ENCODE assay signal across 8 cellular contexts in the genomic region with DNA sequence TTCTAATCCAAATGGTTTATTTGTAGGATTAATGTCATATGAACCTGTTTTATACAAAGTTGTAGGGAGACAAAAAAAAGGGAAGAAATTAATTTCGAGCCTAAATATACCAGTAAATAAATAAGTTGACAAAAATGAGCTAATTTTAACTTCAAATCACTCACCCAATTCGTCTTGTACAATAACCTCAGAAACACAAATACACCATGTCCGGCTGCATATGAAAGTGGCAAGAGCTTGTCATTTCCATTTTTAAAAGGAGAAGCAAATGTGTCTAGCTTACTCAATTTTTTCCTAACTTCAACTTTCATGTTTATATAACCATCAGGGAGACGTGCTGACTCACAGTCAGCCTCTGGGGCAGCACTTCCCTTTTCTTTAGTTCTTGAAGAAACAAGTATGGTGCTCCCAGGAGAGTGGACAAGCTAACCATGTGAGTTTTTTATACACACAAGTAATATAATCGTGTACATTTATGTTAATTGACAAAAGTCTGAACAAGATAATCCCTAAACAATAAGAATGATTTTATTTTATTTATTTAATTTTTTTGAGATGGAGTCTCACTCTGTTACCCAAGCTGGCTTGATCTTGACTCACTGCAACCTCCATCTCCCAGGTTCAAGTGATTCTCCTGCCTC. TPM values are rescaled to one million over a fixed set of nuclear protein-coding genes. Genes with fewer than 3 reads are reported as not detected.
DNase-seq lines count a peak whose midpoint lies in the region; ATAC-seq and TF ChIP-seq lines count a peak whose summit lies in the region.

No MANE protein-coding gene starts in this region.

- H3K27ac ChIP-seq in RWPE1 (no peak overlapping the region), fibroblast of lung (ENCODE audit: insufficient read depth, low read length) (peak overlapping the region; percentile 34)

- peak; percentile 58 for DNase-seq in A172 (ENCODE audit: low spot score)
- peak; percentile 42 for DNase-seq in RWPE1 (ENCODE audit: low spot score)
- peak; percentile 88 to 94 for DNase-seq in fibroblast of lung (ENCODE audit: low read depth in 2 of 2)
- DNase-seq in putamen (ENCODE audit: low spot score) = peak; percentile 58
- DNase-seq in cerebellar cortex (ENCODE audit: low spot score) = no peak
- DNase-seq in iPS-NIHi11 (ENCODE audit: low spot score) = no peak

- H3K9me3 ChIP-seq in fibroblast of lung (ENCODE audit: control insufficient read depth, insufficient read depth, low read depth, low read length) = no peaks in the 10 kb centered on the region

- H2AFZ ChIP-seq in fibroblast of lung (ENCODE audit: low read length) = no peak overlapping the region

- no peak overlapping the region for H3K9ac ChIP-seq in fibroblast of lung (ENCODE audit: insufficient read depth, low read length)

- POLR2A ChIA-PET in RWPE1 (lab: Yijun Ruan, JAX; ENCODE audit: low non-redundant PET) = no interaction called here

- peaks cover 3% of the 10 kb centered on the region for H3K4me1 ChIP-seq in fibroblast of lung (ENCODE audit: control insufficient read depth, extremely low read depth, insufficient read depth, low read length)

- ATAC-seq in GM18520 (IDR thresholded peaks at IDR 0.05; ENCODE audit: unreplicated experiment) = peak; percentile 81
- ATAC-seq in HG03025 (IDR thresholded peaks at IDR 0.05; ENCODE audit: low FRiP score, unreplicated experiment) = peak; percentile 92

- TF ChIP-seq CTCF in RWPE1 (conservative IDR thresholded peaks at IDR 0.05; ENCODE audit: low read depth) = no peak
- no peak for TF ChIP-seq CTCF in fibroblast of lung (conservative IDR thresholded peaks at IDR 0.05 in 1 of 2, IDR thresholded peaks at IDR 0.05 in 1 of 2; ENCODE audit: low read depth in 1 of 2, low read length in 2 of 2)

- no peaks in the 10 kb centered on the region for H3K27me3 ChIP-seq in fibroblast of lung (ENCODE audit: control insufficient read depth, insufficient read depth, low read length)

- peak overlapping the region; percentile 61 for H3K4me2 ChIP-seq in fibroblast of lung (ENCODE audit: extremely low read depth, insufficient read depth, low read length)

- H3K36me3 ChIP-seq in fibroblast of lung (ENCODE audit: control insufficient read depth, insufficient read depth, low read length) = no peaks in the 10 kb centered on the region

- no peak overlapping the region for H3K4me3 ChIP-seq in fibroblast of lung (replicated peaks in 1 of 4; ENCODE audit: control extremely low read depth in 1 of 4, insufficient read depth in 1 of 4, low read depth in 3 of 4, low read length in 4 of 4)

- H3K79me2 ChIP-seq in fibroblast of lung (ENCODE audit: control insufficient read depth, insufficient read depth, low read length) = no peaks in the 10 kb centered on the region

- CTCF ChIA-PET in RWPE1 (lab: Yijun Ruan, JAX) = interaction anchor here (0.6 kb wide), 1 partner anchor 200 kb away, joined by 3 read pairs; no protein-coding TSS in a partner anchor

- no peaks in the 10 kb centered on the region for H4K20me1 ChIP-seq in fibroblast of lung (ENCODE audit: control insufficient read depth, extremely low read depth, insufficient read depth, low read length)

RNA-seq across cellular contexts. Expression of a gene that starts 55.5 kb away (rescaled TPM):
- 161 and 209 TPM in 2 replicates for total RNA-seq in A172 (2014; rRNA removed; shearing (Covaris generic))
- total RNA-seq in fibroblast of lung = 60.4 and 132 TPM in 2 replicates
- 137 and 154 TPM in 2 replicates for polyA plus RNA-seq in fibroblast of lung
- 81.3 and 102 TPM in 2 replicates for polyA plus RNA-seq in fibroblast of lung (2012)
- 213 and 223 TPM in 2 replicates for polyA minus RNA-seq in fibroblast of lung (ENCODE audit: low replicate concordance)

Comparison
In these comparisons a context has a peak if more than half of its experiments do, and no peak if none do; other contexts are left out.
1. DNase-seq: peak in A172 (single experiment), RWPE1 (single experiment), fibroblast of lung (2 of 2) and putamen (single experiment); none in cerebellar cortex (single experiment) and iPS-NIHi11 (single experiment).